7 cellular contexts compared by ENCODE assay signal in the genomic region with DNA sequence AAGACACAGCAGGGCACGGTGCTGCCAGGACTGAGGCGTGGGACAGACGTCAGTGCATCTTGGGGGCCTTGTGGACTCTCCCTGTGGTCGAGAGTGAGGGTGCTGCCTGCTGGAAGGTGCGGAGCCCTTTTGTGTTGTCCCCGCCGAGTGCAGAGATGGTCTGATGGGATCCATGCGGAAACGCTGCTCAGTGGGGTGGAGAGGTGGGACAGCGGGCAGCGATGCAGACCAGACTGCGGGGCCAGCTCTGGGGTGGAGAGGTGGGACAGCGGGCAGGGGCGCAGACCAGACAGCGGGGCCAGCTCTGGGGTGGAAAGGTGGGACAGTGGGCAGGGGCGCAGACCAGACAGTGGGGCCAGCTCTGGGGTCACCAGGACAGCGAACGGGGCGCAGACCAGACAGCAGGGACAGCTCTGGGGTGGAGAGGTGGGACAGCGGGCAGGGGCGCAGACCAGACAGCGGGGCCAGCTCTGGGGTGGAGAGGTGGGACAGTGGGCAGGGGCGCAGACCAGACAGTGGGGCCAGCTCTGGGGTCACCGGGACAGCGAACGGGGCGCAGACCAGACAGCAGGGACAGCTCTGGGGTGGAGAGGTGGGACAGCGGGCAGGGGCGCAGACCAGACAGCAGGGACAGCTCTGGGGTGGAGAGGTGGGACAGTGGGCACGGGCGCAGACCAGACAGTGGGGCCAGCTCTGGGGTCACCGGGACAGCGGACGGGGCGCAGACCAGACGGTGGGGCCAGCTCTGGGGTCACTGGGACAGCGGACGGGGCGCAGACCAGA. TPM values are rescaled to one million over a fixed set of nuclear protein-coding genes. Genes with fewer than 3 reads are reported as not detected.
"Had no signal": no experiment of that assay in that cellular context is flagged by ENCODE, and none has a peak within 500 bp of the region (broad histone marks: within the 10 kb centered on the region; RNA-seq: fewer than 3 reads in every experiment).

No MANE protein-coding gene starts in this region.

RNA-seq across cellular contexts. Expression of a gene that starts 7.7 kb away (rescaled TPM):
- total RNA-seq: GM23248 had no signal
- polyA plus RNA-seq: IgD-negative memory B cell had no signal

RNA-seq across cellular contexts. Expression of a gene that starts 45.5 kb away (rescaled TPM):
- total RNA-seq: GM23248, H4, H7, HepG2, HFFc6, HT1080 had no signal
- polyA plus RNA-seq: HepG2, IgD-negative memory B cell had no signal
